Comparison of ENCODE assay signal across 9 cellular contexts in genomic region chr22:50545522-50546325, GRCh38. TPM values are rescaled to one million over a fixed set of nuclear protein-coding genes. Genes with fewer than 3 reads are reported as not detected.
DNase-seq lines count a peak whose midpoint lies in the region; ATAC-seq, FAIRE-seq and TF ChIP-seq lines count a peak whose summit lies in the region.
"Had no signal": no experiment of that assay in that cellular context is flagged by ENCODE, and none has a peak within 500 bp of the region (broad histone marks: within the 10 kb centered on the region; RNA-seq: fewer than 3 reads in every experiment).

KLHDC7B (plus strand) TSS chr22:50545899; CDS start chr22:50546244, 345 bp downstream.

- CTCF ChIA-PET in Panc1 (lab: Charles Lee): no interaction called here

- POLR2A ChIA-PET in Panc1 (lab: Charles Lee): interaction anchor here (0.6 kb wide), 1 partner anchor 12 kb away, joined by 5 read pairs; no protein-coding TSS in a partner anchor

- intact Hi-C loops in Panc1 (cut with micrococcal nuclease; ENCODE audit: unreplicated experiment): no loop called here

- WGBS in small intestine, 3 donors: 66 to 75% (median 67%) methylated on average over 10 of the region's 10 CpGs

- DNase-seq in GM10266 (ENCODE audit: extremely low spot score): peak; percentile 52
- DNase-seq in Panc1 (ENCODE audit: low read depth, low spot score): no peak
- peak; percentile 70 for DNase-seq in chondrocyte (ENCODE audit: low spot score)
- no peak for DNase-seq in small intestine
- DNase-seq in pons (ENCODE audit: low spot score): no peak
- DNase-seq in NOMO-1 treated with dmso at 0.1 percent for 144 hours (lab: John Stamatoyannopoulos, UW; ENCODE audit: unreplicated experiment): no peak
- DNase-seq in NAMALWA (ENCODE audit: low spot score): no peak
- DNase-seq: NCI-H1048 had no signal

- no peaks in the 10 kb centered on the region for H3K9me3 Mint-ChIP-seq in chondrocyte (ENCODE audit: low read depth)

- H3K27me3 ChIP-seq in Panc1 (ENCODE audit: control insufficient read depth, insufficient read depth, low read length) (no peaks in the 10 kb centered on the region), small intestine (ENCODE audit: control insufficient read depth in 2 of 2, insufficient read depth in 2 of 2, low read length in 2 of 2) (no peaks in the 10 kb centered on the region)

- in situ Hi-C loops in Panc1 (cut with HindIII; ENCODE audit: low pct_unique_long_range_greater_than_20kb, low sequenced_read_pairs): no loop called here

- peaks cover 15% of the 10 kb centered on the region for H3K4me1 Mint-ChIP-seq in chondrocyte (ENCODE audit: low read depth)

- H3K9me3 ChIP-seq in Panc1 (ENCODE audit: control insufficient read depth, insufficient read depth, low read depth, low read length) (no peaks in the 10 kb centered on the region), small intestine (ENCODE audit: control insufficient read depth, low read depth) (no peaks in the 10 kb centered on the region)

- TF ChIP-seq CTCF in GM10266 (IDR thresholded peaks at IDR 0.05; ENCODE audit: control insufficient read depth, insufficient read depth, low read depth, missing control alignments) (no peak), Panc1 (IDR thresholded peaks at IDR 0.05) (no peak), chondrocyte (IDR thresholded peaks at IDR 0.05) (peak; percentile 37)

- BruUV-seq in Panc1 (replicated peaks; lab: Mats Ljungman, UMichigan): no TSS peak

- H3K4me3 Mint-ChIP-seq in chondrocyte (ENCODE audit: unreplicated experiment): peak within 1 kb of the TSS; percentile 6

- H3K4me1 ChIP-seq in Panc1 (ENCODE audit: control insufficient read depth, insufficient read depth, low read length) (peaks cover 14% of the 10 kb centered on the region), small intestine (ENCODE audit: control insufficient read depth in 2 of 2, insufficient read depth in 1 of 2, low read depth in 1 of 2, low read length in 1 of 2) (no peaks in the 10 kb centered on the region)

- no peaks in the 10 kb centered on the region for H3K36me3 Mint-ChIP-seq in chondrocyte (ENCODE audit: low read depth)

- no peak for FAIRE-seq in small intestine (lab: Jason Lieb, UNC)

- ATAC-seq in Panc1 (0 out of 2 replicates have a peak, but pooled peaks have one; percentile 31), HG03571 (IDR thresholded peaks at IDR 0.05; ENCODE audit: unreplicated experiment) (no peak)

- no peaks in the 10 kb centered on the region for H3K27me3 Mint-ChIP-seq in chondrocyte (ENCODE audit: low read depth)

- H3K36me3 ChIP-seq in Panc1 (ENCODE audit: control insufficient read depth, insufficient read depth, low read length): no peaks in the 10 kb centered on the region
- H3K36me3 ChIP-seq in small intestine (ENCODE audit: control insufficient read depth in 2 of 2, insufficient read depth in 2 of 2, low read length in 2 of 2): no peaks in the 10 kb centered on the region

- H3K4me3 ChIP-seq in Panc1 (ENCODE audit: low read depth in 2 of 2, low read length in 2 of 2) (no peak within 1 kb of the TSS), small intestine (ENCODE audit: low read depth in 1 of 2, low read length in 2 of 2) (no peak within 1 kb of the TSS)

- peak within 1 kb of the TSS; percentile 91 for H3K27ac Mint-ChIP-seq in chondrocyte (ENCODE audit: unreplicated experiment)

- peak within 1 kb of the TSS; percentile 68; the same call in 1 of the 2 replicates for H3K27ac ChIP-seq in Panc1 (ENCODE audit: low read length)
- H3K27ac ChIP-seq in small intestine (ENCODE audit: low read depth in 1 of 2, low read length in 1 of 2): peak within 1 kb of the TSS; percentile 38 to 80

RNA-seq across cellular contexts. Expression of gene KLHDC7B, which starts in this region (rescaled TPM):
- total RNA-seq in Panc1 (2021; ENCODE audit: unreplicated experiment) (1.8 TPM), chondrocyte (0.34 to 7.2 TPM (median 6.3 TPM) in 3 replicates)
- 0.65 TPM for polyA plus RNA-seq in Panc1 (2012; ENCODE audit: insufficient read length)
- polyA plus RNA-seq in small intestine: under 1 TPM in 1 of 3 donors, not detected in 2; 0.28 TPM

Comparison
In these comparisons a context has a peak if more than half of its experiments do, and no peak if none do; other contexts are left out.
1. DNase-seq: peak in GM10266 (single experiment) and chondrocyte (single experiment); none in Panc1 (single experiment), small intestine (single experiment), pons (single experiment), NOMO-1 treated with dmso at 0.1 percent for 144 hours (single experiment) and NAMALWA (single experiment).